ENCODE assay signal across 14 cellular contexts in the genomic region with DNA sequence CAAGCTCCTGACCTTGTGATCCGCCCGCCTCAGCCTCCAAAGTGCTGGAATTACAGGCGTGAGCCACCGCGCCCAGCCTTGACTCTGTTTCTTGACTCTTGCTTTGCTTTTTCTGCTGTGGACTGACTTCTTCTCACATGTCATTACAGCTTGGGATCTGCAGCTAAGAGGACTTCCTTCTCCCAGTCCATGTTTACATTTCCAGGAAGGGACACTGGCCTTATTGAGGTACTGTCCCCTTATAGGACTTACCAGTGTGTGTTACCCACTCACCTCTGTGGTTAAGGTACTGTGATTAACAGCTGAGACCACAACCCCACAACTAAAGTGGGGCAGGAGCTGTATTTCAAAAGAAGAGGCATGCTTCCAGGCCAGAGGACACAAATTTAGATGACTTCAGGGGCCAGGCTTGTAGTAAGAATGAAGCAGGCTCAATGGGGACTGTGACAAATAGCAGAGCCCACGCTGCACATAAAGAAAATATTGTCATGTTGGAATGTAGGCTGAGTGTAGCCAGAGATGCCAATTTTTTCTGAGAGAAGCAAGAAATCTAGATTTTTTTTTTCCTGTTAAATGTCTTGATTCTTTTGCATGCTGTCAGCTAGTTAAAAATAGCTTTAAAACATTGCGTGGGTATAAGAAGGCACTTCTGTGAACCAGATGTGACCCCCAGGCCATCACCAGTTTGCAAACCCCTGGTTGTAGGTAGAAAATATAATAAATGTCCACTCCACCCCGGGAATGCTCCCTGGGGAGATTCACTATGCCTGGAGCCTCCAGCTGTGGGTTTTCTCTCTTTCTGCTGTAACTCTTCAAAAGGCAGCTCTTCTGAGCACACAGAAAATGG.
A peak's percentile ranks its signal among the peaks of the same experiment; 100 is the strongest.
DNase-seq lines count a peak whose midpoint lies in the region; ATAC-seq and TF ChIP-seq lines count a peak whose summit lies in the region.
"Had no signal": no experiment of that assay in that cellular context is flagged by ENCODE, and none has a peak within 500 bp of the region (broad histone marks: within the 10 kb centered on the region; RNA-seq: fewer than 3 reads in every experiment).

No MANE protein-coding gene starts in this region.

- H4K20me1 ChIP-seq in neural progenitor cell (ENCODE audit: low read depth), result no peaks in the 10 kb centered on the region

- WGBS in esophagus muscularis mucosa, result 74% methylated on average over 8 of the region's 8 CpGs

- H3K27ac ChIP-seq in esophagus muscularis mucosa (replicated peaks in 1 of 4), result peak overlapping the region; percentile 33 to 61 (median 50)
- no peak overlapping the region for H3K27ac ChIP-seq in neural progenitor cell
- no peak overlapping the region for H3K27ac ChIP-seq in left lung

- DNase-seq in AG08395 (ENCODE audit: low spot score) (peak; percentile 31), RPMI7951 (ENCODE audit: low read depth) (peak; percentile 73), esophagus muscularis mucosa (ENCODE audit: extremely low spot score) (no peak), neural progenitor cell (ENCODE audit: low spot score) (no peak), nephron progenitor cell (no peak), NCI-H146 treated with DMSO at 0.1 percent for 48 hours (lab: John Stamatoyannopoulos, UW; ENCODE audit: unreplicated experiment) (no peak), left lung (no peak)
- DNase-seq: activated CD8-positive, alpha-beta T cell treated with anti-CD3 and anti-CD28 coated beads, Interleukin-2, amount 10 ng/mL, durations not matched to agents 7 days and 5 days; GDM1; NCI-H2029; NCI-H524 treated with DMSO at 0.1 percent for 48 hours; stimulated activated CD4-positive, alpha-beta T cell treated with anti-CD3 and anti-CD28 coated beads, Interleukin-15, amount 100 ng/mL, for 24 hours; SW 1271 had no signal

- no peaks in the 10 kb centered on the region for H3F3A ChIP-seq in neural progenitor cell (ENCODE audit: low read depth)

- H3K4me2 ChIP-seq in neural progenitor cell, result no peak overlapping the region

- intact Hi-C loops in esophagus muscularis mucosa (cut with DNase I), result no loop called here
- intact Hi-C loops in left lung (cut with DNase I), result no loop called here

- H2AFZ ChIP-seq in neural progenitor cell (replicated peaks), result no peak overlapping the region

- no peak overlapping the region for H3K9ac ChIP-seq in neural progenitor cell

- H3K4me3 ChIP-seq in esophagus muscularis mucosa, result no peak overlapping the region
- H3K4me3 ChIP-seq in neural progenitor cell, result no peak overlapping the region
- H3K4me3 ChIP-seq in left lung, result no peak overlapping the region

- H3K36me3 ChIP-seq in esophagus muscularis mucosa (no peaks in the 10 kb centered on the region), neural progenitor cell (no peaks in the 10 kb centered on the region), left lung (no peaks in the 10 kb centered on the region)

- TF ChIP-seq POLR2A in esophagus muscularis mucosa (IDR thresholded peaks at IDR 0.05; ENCODE audit: low read depth), result no peak

- no peak for ATAC-seq in HG03571 (IDR thresholded peaks at IDR 0.05; ENCODE audit: unreplicated experiment)
- no peak for ATAC-seq in left lung
- ATAC-seq: activated CD8-positive, alpha-beta T cell treated with anti-CD3 and anti-CD28 coated beads, Interleukin-2, amount 10 ng/mL, durations not matched to agents 7 days and 5 days had no signal

- TF ChIP-seq CTCF in esophagus muscularis mucosa (IDR thresholded peaks at IDR 0.05), result no peak
- no peak for TF ChIP-seq CTCF in neural progenitor cell (IDR thresholded peaks at IDR 0.05)
- no peak for TF ChIP-seq CTCF in nephron progenitor cell (IDR thresholded peaks at IDR 0.05)
- no peak for TF ChIP-seq CTCF in left lung (IDR thresholded peaks at IDR 0.05)

- H3K36me3 Mint-ChIP-seq in neural progenitor cell (no peaks in the 10 kb centered on the region), nephron progenitor cell (ENCODE audit: low read depth) (no peaks in the 10 kb centered on the region)

- H3K27ac Mint-ChIP-seq in neural progenitor cell, result peak overlapping the region; percentile 18
- no peak overlapping the region for H3K27ac Mint-ChIP-seq in nephron progenitor cell
- H3K27ac Mint-ChIP-seq: activated CD8-positive, alpha-beta T cell treated with anti-CD3 and anti-CD28 coated beads, Interleukin-2, amount 10 ng/mL, durations not matched to agents 7 days and 5 days had no signal

- peaks cover 20 to 32% (median 22%) of the 10 kb centered on the region in 4 donors for H3K4me1 ChIP-seq in esophagus muscularis mucosa
- no peaks in the 10 kb centered on the region for H3K4me1 ChIP-seq in neural progenitor cell
- peaks cover 8 to 13% of the 10 kb centered on the region in 2 donors for H3K4me1 ChIP-seq in left lung

- H3K9me3 Mint-ChIP-seq in neural progenitor cell (no peaks in the 10 kb centered on the region), nephron progenitor cell (peaks cover 5% of the 10 kb centered on the region)

- H3K9me3 ChIP-seq in esophagus muscularis mucosa (no peaks in the 10 kb centered on the region), neural progenitor cell (ENCODE audit: low read depth) (no peaks in the 10 kb centered on the region), left lung (no peaks in the 10 kb centered on the region)

- no peak for TF ChIP-seq EP300 in esophagus muscularis mucosa (IDR thresholded peaks at IDR 0.05)

- no peaks in the 10 kb centered on the region for H3K79me2 ChIP-seq in neural progenitor cell (ENCODE audit: low read depth)

- H3K27me3 ChIP-seq in esophagus muscularis mucosa (no peaks in the 10 kb centered on the region), neural progenitor cell (no peaks in the 10 kb centered on the region), left lung (no peaks in the 10 kb centered on the region)

- no peaks in the 10 kb centered on the region for H3K27me3 Mint-ChIP-seq in neural progenitor cell (ENCODE audit: insufficient read depth, low read depth)
- H3K27me3 Mint-ChIP-seq in nephron progenitor cell (ENCODE audit: low read depth, poor library complexity), result peaks cover 7% of the 10 kb centered on the region

- H3K4me3 Mint-ChIP-seq in neural progenitor cell (peak overlapping the region; percentile 8), nephron progenitor cell (no peak overlapping the region)
- H3K4me3 Mint-ChIP-seq: activated CD8-positive, alpha-beta T cell treated with anti-CD3 and anti-CD28 coated beads, Interleukin-2, amount 10 ng/mL, durations not matched to agents 7 days and 5 days had no signal

- H3K4me1 Mint-ChIP-seq in neural progenitor cell (peaks cover 3% of the 10 kb centered on the region), nephron progenitor cell (peaks cover 32% of the 10 kb centered on the region)

Comparison
In these comparisons a context has a peak if more than half of its experiments do, and no peak if none do; other contexts are left out.
1. DNase-seq: peak in AG08395 (single experiment) and RPMI7951 (single experiment); none in esophagus muscularis mucosa (single experiment), neural progenitor cell (single experiment), nephron progenitor cell (single experiment), NCI-H146 treated with DMSO at 0.1 percent for 48 hours (single experiment) and left lung (0 of 2).
2. H3K27ac ChIP-seq: peak in esophagus muscularis mucosa (4 of 4); none in neural progenitor cell (single experiment) and left lung (0 of 2).